25 cellular contexts compared by ENCODE assay signal in the genomic region with DNA sequence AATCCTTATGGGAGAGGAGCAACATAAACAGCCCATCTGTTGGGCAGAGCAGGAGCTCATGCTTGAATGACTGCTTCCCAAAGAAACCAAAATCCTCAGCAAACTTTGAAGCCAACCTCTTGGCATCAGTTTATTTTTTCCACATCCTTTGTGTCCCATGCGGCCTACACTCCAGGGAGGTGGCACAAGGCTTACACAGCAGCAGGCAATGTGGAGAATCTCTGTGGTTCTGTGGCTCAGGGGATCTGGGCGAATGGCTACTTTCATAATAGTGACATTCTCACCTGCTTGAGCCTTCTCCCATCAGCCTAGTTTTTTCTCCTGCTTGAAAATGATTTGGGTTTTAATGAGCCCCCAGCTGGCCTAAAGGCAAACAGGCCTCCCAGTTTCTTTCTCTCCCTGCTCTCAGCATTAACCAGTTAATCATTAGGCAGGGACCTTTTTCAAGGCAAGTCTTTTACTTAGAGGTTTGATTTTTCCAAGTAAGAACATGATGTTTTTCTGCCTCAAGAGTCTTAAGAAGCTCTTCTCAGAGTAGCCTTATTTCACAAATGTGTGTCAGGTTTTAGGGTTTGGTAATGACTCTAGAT.
"Had no signal": no experiment of that assay in that cellular context is flagged by ENCODE, and none has a peak within 500 bp of the region (broad histone marks: within the 10 kb centered on the region; RNA-seq: fewer than 3 reads in every experiment).

No MANE protein-coding gene starts in this region.

- H3K36me3 Mint-ChIP-seq: naive B cell; stimulated activated effector memory CD8-positive, alpha-beta T cell treated with anti-CD3 and anti-CD28 coated beads, Interleukin-12 subunit alpha, Interleukin-12 subunit beta, amount 100 ng/mL, for 72 hours had no signal

- DNase-seq: activated B cell treated with CpG ODN at 0.5 μM for 24 hours; activated CD4-positive, alpha-beta T cell treated with anti-CD3 and anti-CD28 coated beads for 4 hours; activated CD4-positive, alpha-beta T cell treated with anti-CD3 and anti-CD28 coated beads, Interleukin-2, amount 50 U/mL, for 48 hours; activated effector memory CD4-positive, alpha-beta T cell treated with Interleukin-2 at 50 U/mL for 16 hours; activated naive CD4-positive, alpha-beta T cell treated with anti-CD3 and anti-CD28 coated beads, Interleukin-2, amount 50 U/mL, for 16 hours; activated naive CD8-positive, alpha-beta T cell treated with anti-CD3 and anti-CD28 coated beads, Interleukin-2, amount 50 U/mL, for 24 hours; activated T-cell treated with anti-CD3 and anti-CD28 coated beads, Interleukin-2, amount 50 U/mL, for 72 hours; body of pancreas; dermis blood vessel endothelial cell; effector memory CD4-positive, alpha-beta T cell; foreskin melanocyte; kidney glomerular epithelial cell; mesendoderm; mucosa of descending colon; naive B cell; psoas muscle; right lobe of liver; small intestine; stimulated activated CD4-positive, alpha-beta T cell treated with anti-CD3 and anti-CD28 coated beads, Interleukin-2, amount 100 ng/mL, for 24 hours; stimulated activated naive CD8-positive, alpha-beta T cell treated with anti-CD3 and anti-CD28 coated beads, Interleukin-15, amount 100 ng/mL, for 72 hours; T-helper 17 cell; transverse colon; uterus had no signal

- ATAC-seq: activated naive CD8-positive, alpha-beta T cell treated with anti-CD3 and anti-CD28 coated beads, Interleukin-2, amount 50 U/mL, for 24 hours; activated T-cell treated with anti-CD3 and anti-CD28 coated beads, Interleukin-2, amount 50 U/mL, for 72 hours; body of pancreas; mucosa of descending colon; psoas muscle; right lobe of liver; stimulated activated effector memory CD8-positive, alpha-beta T cell treated with anti-CD3 and anti-CD28 coated beads, Interleukin-12 subunit alpha, Interleukin-12 subunit beta, amount 100 ng/mL, for 72 hours; stimulated activated naive CD8-positive, alpha-beta T cell treated with anti-CD3 and anti-CD28 coated beads, Interleukin-15, amount 100 ng/mL, for 72 hours; T-helper 17 cell had no signal

- H3K4me1 Mint-ChIP-seq: activated B cell treated with CpG ODN at 0.5 μM for 24 hours; activated naive CD8-positive, alpha-beta T cell treated with anti-CD3 and anti-CD28 coated beads, Interleukin-2, amount 50 U/mL, for 24 hours; naive B cell; stimulated activated effector memory CD8-positive, alpha-beta T cell treated with anti-CD3 and anti-CD28 coated beads, Interleukin-12 subunit alpha, Interleukin-12 subunit beta, amount 100 ng/mL, for 72 hours; stimulated activated naive CD8-positive, alpha-beta T cell treated with anti-CD3 and anti-CD28 coated beads, Interleukin-15, amount 100 ng/mL, for 72 hours; T-helper 17 cell had no signal

- H3K27me3 ChIP-seq: body of pancreas, right lobe of liver, transverse colon, uterus had no signal

- H3K4me3 Mint-ChIP-seq: activated B cell treated with CpG ODN at 0.5 μM for 24 hours; activated naive CD8-positive, alpha-beta T cell treated with anti-CD3 and anti-CD28 coated beads, Interleukin-2, amount 50 U/mL, for 24 hours; activated T-cell treated with anti-CD3 and anti-CD28 coated beads, Interleukin-2, amount 50 U/mL, for 72 hours; naive B cell; stimulated activated effector memory CD8-positive, alpha-beta T cell treated with anti-CD3 and anti-CD28 coated beads, Interleukin-12 subunit alpha, Interleukin-12 subunit beta, amount 100 ng/mL, for 72 hours; stimulated activated naive CD8-positive, alpha-beta T cell treated with anti-CD3 and anti-CD28 coated beads, Interleukin-15, amount 100 ng/mL, for 72 hours; T-helper 17 cell had no signal

- H3K4me1 ChIP-seq: body of pancreas, right lobe of liver, suprapubic skin, uterus had no signal

- H3K9me3 ChIP-seq: body of pancreas, mucosa of descending colon, psoas muscle, right lobe of liver, suprapubic skin, transverse colon, uterus had no signal

- H3K27ac ChIP-seq: body of pancreas, psoas muscle, right lobe of liver, suprapubic skin, transverse colon, uterus had no signal

- H3K27ac Mint-ChIP-seq: activated B cell treated with CpG ODN at 0.5 μM for 24 hours; activated naive CD8-positive, alpha-beta T cell treated with anti-CD3 and anti-CD28 coated beads, Interleukin-2, amount 50 U/mL, for 24 hours; activated T-cell treated with anti-CD3 and anti-CD28 coated beads, Interleukin-2, amount 50 U/mL, for 72 hours; naive B cell; stimulated activated effector memory CD8-positive, alpha-beta T cell treated with anti-CD3 and anti-CD28 coated beads, Interleukin-12 subunit alpha, Interleukin-12 subunit beta, amount 100 ng/mL, for 72 hours; stimulated activated naive CD8-positive, alpha-beta T cell treated with anti-CD3 and anti-CD28 coated beads, Interleukin-15, amount 100 ng/mL, for 72 hours; T-helper 17 cell had no signal

- H3K36me3 ChIP-seq: right lobe of liver, suprapubic skin, transverse colon, uterus had no signal

- H3K4me3 ChIP-seq: body of pancreas, mucosa of descending colon, psoas muscle, right lobe of liver, suprapubic skin, transverse colon, uterus had no signal
